ENCODE assay signal across 11 cellular contexts in genomic region chr17:78806451-78806850, GRCh38. TPM values are rescaled to one million over a fixed set of nuclear protein-coding genes. Genes with fewer than 3 reads are reported as not detected.
A peak's percentile ranks its signal among the peaks of the same experiment; 100 is the strongest.
DNase-seq lines count a peak whose midpoint lies in the region; ATAC-seq, FAIRE-seq and TF ChIP-seq lines count a peak whose summit lies in the region.
"Had no signal": no experiment of that assay in that cellular context is flagged by ENCODE, and none has a peak within 500 bp of the region (broad histone marks: within the 10 kb centered on the region; RNA-seq: fewer than 3 reads in every experiment).

No MANE protein-coding gene starts in this region.

- H3K4me3 ChIP-seq in H7 (ENCODE audit: insufficient read depth, low read depth, low read length): no peak overlapping the region
- H3K4me3 ChIP-seq in bronchial epithelial cell (ENCODE audit: low read depth, low read length): no peak overlapping the region
- no peak overlapping the region for H3K4me3 ChIP-seq in colonic mucosa
- H3K4me3 ChIP-seq: ascending aorta, GM23338, uterus had no signal

- 0 out of 2 replicates have a peak overlapping the region, but pooled peaks have one; percentile 27 for H3K27ac Mint-ChIP-seq in WTC11

- ATAC-seq in WTC11 (no peak), GM21528 (IDR thresholded peaks at IDR 0.05; ENCODE audit: low FRiP score, unreplicated experiment) (no peak)
- ATAC-seq: GM23338 had no signal

- DNase-seq in H7 (peak; percentile 73), WTC11 (ENCODE audit: low spot score) (no peak), bronchial epithelial cell (ENCODE audit: low read depth) (peak; percentile 25), colonic mucosa (no peak), GM12892 (ENCODE audit: insufficient read length) (no peak)
- DNase-seq in stimulated activated CD8-positive, alpha-beta memory T cell treated with anti-CD3 and anti-CD28 coated beads, Interleukin-2, amount 100 ng/mL, for 48 hours (ENCODE audit: low read depth in 2 of 2): peak; percentile 29 to 41
- DNase-seq: islet precursor cell, uterus had no signal

- H3K9me3 Mint-ChIP-seq in WTC11: no peaks in the 10 kb centered on the region
- H3K9me3 Mint-ChIP-seq: GM23338 had no signal

- TF ChIP-seq CTCF in WTC11 (IDR thresholded peaks at IDR 0.05) (no peak), bronchial epithelial cell (IDR thresholded peaks at IDR 0.05; ENCODE audit: insufficient read depth, low read length, severe bottlenecking) (peak; percentile 26), colonic mucosa (IDR thresholded peaks at IDR 0.05) (no peak)

- intact Hi-C loops in colonic mucosa (cut with DNase I): no loop called here

- no peak for FAIRE-seq in bronchial epithelial cell (lab: Jason Lieb, UNC)
- no peak for FAIRE-seq in GM12892 (lab: Jason Lieb, UNC)

- no peak overlapping the region for H3K4me3 Mint-ChIP-seq in WTC11
- H3K4me3 Mint-ChIP-seq: GM23338 had no signal

- peaks cover 83% of the 10 kb centered on the region for H3K36me3 Mint-ChIP-seq in WTC11

- TF ChIP-seq POLR2A in GM12892 (IDR thresholded peaks at IDR 0.05; ENCODE audit: low read depth, low read length): no peak

- H3K36me3 ChIP-seq in H7 (replicated peaks; ENCODE audit: control insufficient read depth, insufficient read depth, low read length): peaks cover 36% of the 10 kb centered on the region
- H3K36me3 ChIP-seq in bronchial epithelial cell (ENCODE audit: control insufficient read depth, insufficient read depth, low read length): peaks cover 37% of the 10 kb centered on the region
- H3K36me3 ChIP-seq in colonic mucosa: peaks cover 16% of the 10 kb centered on the region
- H3K36me3 ChIP-seq: uterus had no signal

- H3K4me1 Mint-ChIP-seq in WTC11: no peaks in the 10 kb centered on the region
- H3K4me1 Mint-ChIP-seq: GM23338 had no signal

- H3K27ac ChIP-seq in colonic mucosa: no peak overlapping the region
- H3K27ac ChIP-seq: ascending aorta had no signal

- no peak overlapping the region for H3K9ac ChIP-seq in colonic mucosa (ENCODE audit: low read depth in 2 of 2, low read length in 2 of 2)

- CTCF ChIA-PET in WTC11 (lab: Charles Lee): no interaction called here

- no peaks in the 10 kb centered on the region for H3K9me3 ChIP-seq in colonic mucosa
- H3K9me3 ChIP-seq: ascending aorta, uterus had no signal

- no peaks in the 10 kb centered on the region for H3K27me3 Mint-ChIP-seq in WTC11 (ENCODE audit: low read depth)

- no peaks in the 10 kb centered on the region for H3K4me1 ChIP-seq in colonic mucosa
- H3K4me1 ChIP-seq: ascending aorta, uterus had no signal

- H3K27me3 ChIP-seq in H7 (ENCODE audit: control insufficient read depth, insufficient read depth, low read length): no peaks in the 10 kb centered on the region
- no peaks in the 10 kb centered on the region for H3K27me3 ChIP-seq in bronchial epithelial cell (ENCODE audit: control insufficient read depth, insufficient read depth, low read length)
- no peaks in the 10 kb centered on the region for H3K27me3 ChIP-seq in colonic mucosa
- H3K27me3 ChIP-seq: ascending aorta, uterus had no signal

- POLR2A ChIA-PET in WTC11 (lab: Charles Lee): no interaction called here

TF ChIP-seq in WTC11, 78 proteins besides CTCF, POLR2A, EP300 and RAD21 (continues in another document):
- no peak for TF ChIP-seq HMGA2 (CRISPR knock-in tag; IDR thresholded peaks at IDR 0.05)
- no peak for TF ChIP-seq ZNF121 (CRISPR knock-in tag; IDR thresholded peaks at IDR 0.05)
- no peak for TF ChIP-seq ZNF671 (CRISPR knock-in tag; IDR thresholded peaks at IDR 0.05)
- no peak for TF ChIP-seq MXD4 (CRISPR knock-in tag; IDR thresholded peaks at IDR 0.05; ENCODE audit: borderline replicate concordance)
- no peak for TF ChIP-seq NR3C1 (CRISPR knock-in tag; conservative IDR thresholded peaks at IDR 0.05; ENCODE audit: low read depth)
- TF ChIP-seq PRDM15 (CRISPR knock-in tag; IDR thresholded peaks at IDR 0.05): no peak
- no peak for TF ChIP-seq ZNF317 (CRISPR knock-in tag; IDR thresholded peaks at IDR 0.05; ENCODE audit: borderline replicate concordance, low read depth)
- TF ChIP-seq ZMAT4 (CRISPR knock-in tag; IDR thresholded peaks at IDR 0.05): no peak
- TF ChIP-seq E2F5 (CRISPR knock-in tag; IDR thresholded peaks at IDR 0.05): no peak
- TF ChIP-seq ETV6 (CRISPR knock-in tag; IDR thresholded peaks at IDR 0.05): no peak
- no peak for TF ChIP-seq ATF6 (CRISPR knock-in tag; IDR thresholded peaks at IDR 0.05)
- no peak for TF ChIP-seq CBFB (CRISPR knock-in tag; IDR thresholded peaks at IDR 0.05; ENCODE audit: low read depth)
- no peak for TF ChIP-seq NR2C2 (CRISPR knock-in tag; IDR thresholded peaks at IDR 0.05)
- no peak for TF ChIP-seq ZSCAN18 (CRISPR knock-in tag; IDR thresholded peaks at IDR 0.05)
- no peak for TF ChIP-seq ZNF232 (CRISPR knock-in tag; IDR thresholded peaks at IDR 0.05)
- TF ChIP-seq OVOL2 (CRISPR knock-in tag; IDR thresholded peaks at IDR 0.05; ENCODE audit: borderline replicate concordance): no peak

RNA-seq across cellular contexts. Expression of gene CYTH1, which starts 24.4 kb away (rescaled TPM):
- total RNA-seq in H7 (2014; rRNA removed; shearing (Covaris generic)): 10.3 and 11.3 TPM in 2 replicates
- 15.1 to 20.0 TPM (median 15.8 TPM) in 3 replicates for total RNA-seq in WTC11 (2021)
- 35.5 and 44.8 TPM in 2 replicates for total RNA-seq in bronchial epithelial cell
- 10 to 100 TPM; 54.6 to 68.9 TPM for total RNA-seq in colonic mucosa
- 182 TPM for polyA plus RNA-seq in GM12892 (2012; ENCODE audit: missing spikeins)

RNA-seq across cellular contexts. Expression of gene USP36, which starts 34.2 kb away (rescaled TPM):
- total RNA-seq in H7 (2014; rRNA removed; shearing (Covaris generic)): 24.6 and 32.8 TPM in 2 replicates
- total RNA-seq in WTC11 (2021) (62.0 to 74.0 TPM (median 65.8 TPM) in 3 replicates), bronchial epithelial cell (18.8 and 21.6 TPM in 2 replicates), colonic mucosa (10 to 100 TPM; 27.4 to 32.6 TPM)
- polyA plus RNA-seq in GM12892 (2012; ENCODE audit: missing spikeins): 38.1 TPM

Comparison
In these comparisons a context has a peak if more than half of its experiments do, and no peak if none do; other contexts are left out.
1. DNase-seq: peak in H7 (single experiment), bronchial epithelial cell (single experiment) and stimulated activated CD8-positive, alpha-beta memory T cell treated with anti-CD3 and anti-CD28 coated beads, Interleukin-2, amount 100 ng/mL, for 48 hours (2 of 2); none in WTC11 (single experiment), colonic mucosa (single experiment) and GM12892 (single experiment).